32 cellular contexts compared by ENCODE assay signal in genomic region chr10:114928818-114929217, GRCh38.
"Had no signal": no experiment of that assay in that cellular context is flagged by ENCODE, and none has a peak within 500 bp of the region (broad histone marks: within the 10 kb centered on the region; RNA-seq: fewer than 3 reads in every experiment).

No MANE protein-coding gene starts in this region.

- H3K9me3 Mint-ChIP-seq: activated naive CD4-positive, alpha-beta T cell treated with anti-CD3 and anti-CD28 coated beads, Interleukin-2, amount 50 U/mL, for 24 hours; activated T-cell treated with anti-CD3 and anti-CD28 coated beads, Interleukin-2, amount 50 U/mL, for 24 hours; central memory CD8-positive, alpha-beta T cell had no signal

- H3K27ac ChIP-seq: cardiac muscle cell, Peyer's patch had no signal

- H3K36me3 Mint-ChIP-seq: activated naive CD4-positive, alpha-beta T cell treated with anti-CD3 and anti-CD28 coated beads, Interleukin-2, amount 50 U/mL, for 24 hours; activated naive CD8-positive, alpha-beta T cell treated with anti-CD3 and anti-CD28 coated beads, Interleukin-2, amount 10 ng/mL, durations not matched to agents 7 days and 5 days had no signal

- H3K4me3 Mint-ChIP-seq: activated CD4-positive, alpha-beta T cell treated with anti-CD3 and anti-CD28 coated beads for 36 hours; activated CD4-positive, alpha-beta T cell treated with anti-CD3 and anti-CD28 coated beads, Interleukin-2, amount 10 ng/mL, durations not matched to agents 7 days and 5 days; activated CD8-positive, alpha-beta T cell treated with anti-CD3 and anti-CD28 coated beads, Interleukin-2, amount 10 ng/mL, durations not matched to agents 7 days and 5 days; activated naive CD4-positive, alpha-beta T cell treated with anti-CD3 and anti-CD28 coated beads, Interleukin-2, amount 50 U/mL, for 24 hours; activated naive CD8-positive, alpha-beta T cell treated with anti-CD3 and anti-CD28 coated beads, Interleukin-2, amount 10 ng/mL, durations not matched to agents 7 days and 5 days; activated T-cell treated with anti-CD3 and anti-CD28 coated beads, Interleukin-2, amount 50 U/mL, for 24 hours; central memory CD8-positive, alpha-beta T cell; T-helper 1 cell treated with Interleukin-12 subunit alpha and Interleukin-12 subunit beta and Interleukin-4 antibody, amounts not matched to agents 30 μg/mL and 1 μg/mL, for 36 hours; T-helper 2 cell treated with Interferon-gamma antibody and Interleukin-4, amounts not matched to agents 5 μg/mL and 100 μg/mL, for 36 hours; WTC11 had no signal

- DNase-seq: activated CD4-positive, alpha-beta T cell treated with anti-CD3 and anti-CD28 coated beads for 36 hours; activated CD4-positive, alpha-beta T cell treated with anti-CD3 and anti-CD28 coated beads, Interleukin-2, amount 10 ng/mL, durations not matched to agents 7 days and 5 days; activated CD4-positive, alpha-beta T cell treated with anti-CD3 and anti-CD28 coated beads, Interleukin-2, amount 50 U/mL, for 48 hours; activated CD8-positive, alpha-beta T cell treated with anti-CD3 and anti-CD28 coated beads, Interleukin-2, amount 10 ng/mL, durations not matched to agents 7 days and 5 days; activated gamma-delta T cell; activated naive CD4-positive, alpha-beta T cell treated with Interleukin-2 at 50 U/mL for 16 hours; activated naive CD8-positive, alpha-beta T cell treated with anti-CD3 and anti-CD28 coated beads, Interleukin-2, amount 10 ng/mL, durations not matched to agents 7 days and 5 days; activated T-cell treated with anti-CD3 and anti-CD28 coated beads, Interleukin-2, amount 50 U/mL, for 24 hours; Kasumi-1; KG1; MM.1S; MV-4-11; NCI-H1092 treated with DMSO at 0.1 percent for 48 hours; NCI-H1417; NCI-H146; NCI-H187; NCI-H2029 treated with DMSO at 0.1 percent for 48 hours; NCI-H2107; NCI-H2171; NCI-H510A; NCI-H526; NCI-H748 treated with DMSO at 0.1 percent for 48 hours; Peyer's patch; RPMI8226 had no signal

- H3K4me3 ChIP-seq: cardiac muscle cell, Peyer's patch had no signal

- H3K27me3 ChIP-seq: cardiac muscle cell, Peyer's patch had no signal

- H3K4me1 Mint-ChIP-seq: activated naive CD4-positive, alpha-beta T cell treated with anti-CD3 and anti-CD28 coated beads, Interleukin-2, amount 50 U/mL, for 24 hours; central memory CD8-positive, alpha-beta T cell; WTC11 had no signal

- H3K36me3 ChIP-seq: cardiac muscle cell, Peyer's patch had no signal

- H3K9me3 ChIP-seq: Peyer's patch had no signal

- H3K27ac Mint-ChIP-seq: activated CD4-positive, alpha-beta T cell treated with anti-CD3 and anti-CD28 coated beads for 36 hours; activated CD4-positive, alpha-beta T cell treated with anti-CD3 and anti-CD28 coated beads, Interleukin-2, amount 10 ng/mL, durations not matched to agents 7 days and 5 days; activated CD8-positive, alpha-beta T cell treated with anti-CD3 and anti-CD28 coated beads, Interleukin-2, amount 10 ng/mL, durations not matched to agents 7 days and 5 days; activated naive CD4-positive, alpha-beta T cell treated with anti-CD3 and anti-CD28 coated beads, Interleukin-2, amount 50 U/mL, for 24 hours; activated naive CD8-positive, alpha-beta T cell treated with anti-CD3 and anti-CD28 coated beads, Interleukin-2, amount 10 ng/mL, durations not matched to agents 7 days and 5 days; activated T-cell treated with anti-CD3 and anti-CD28 coated beads, Interleukin-2, amount 50 U/mL, for 24 hours; activated T-helper 2 cell treated with anti-CD3 and anti-CD28 coated beads, Interferon-gamma antibody, Interleukin-2, Interleukin-4, amounts not matched to agents 10 μg/mL and 5 μg/mL and 100 μg/mL, durations not matched to agents 14 hours and 24 hours and 36 hours; T-helper 1 cell treated with Interleukin-12 subunit alpha and Interleukin-12 subunit beta and Interleukin-4 antibody, amounts not matched to agents 30 μg/mL and 1 μg/mL, for 36 hours; T-helper 2 cell treated with Interferon-gamma antibody and Interleukin-4, amounts not matched to agents 5 μg/mL and 100 μg/mL, for 36 hours; WTC11 had no signal

- H3K4me1 ChIP-seq: Peyer's patch had no signal

- ATAC-seq: activated CD4-positive, alpha-beta T cell treated with anti-CD3 and anti-CD28 coated beads for 36 hours; activated CD4-positive, CD25-positive, alpha-beta regulatory T cell treated with anti-CD3 and anti-CD28 coated beads, Interleukin-2, amount 50 U/mL, for 24 hours; activated CD8-positive, alpha-beta T cell treated with anti-CD3 and anti-CD28 coated beads, Interleukin-2, amount 10 ng/mL, durations not matched to agents 7 days and 5 days; WTC11 had no signal
